ENCODE assay signal across 10 cellular contexts in genomic region chr11:67274768-67275605, GRCh38. TPM values are rescaled to one million over a fixed set of nuclear protein-coding genes. Genes with fewer than 3 reads are reported as not detected.
A peak's percentile ranks its signal among the peaks of the same experiment; 100 is the strongest.
DNase-seq lines count a peak whose midpoint lies in the region; ATAC-seq, FAIRE-seq and TF ChIP-seq lines count a peak whose summit lies in the region.
"Had no signal": no experiment of that assay in that cellular context is flagged by ENCODE, and none has a peak within 500 bp of the region (broad histone marks: within the 10 kb centered on the region; RNA-seq: fewer than 3 reads in every experiment).

No MANE protein-coding gene starts in this region.

- no peaks in the 10 kb centered on the region for H3K27me3 ChIP-seq in body of pancreas
- no peaks in the 10 kb centered on the region for H3K27me3 ChIP-seq in thyroid gland
- H3K27me3 ChIP-seq in Caco-2 (replicated peaks; ENCODE audit: control insufficient read depth, insufficient read depth, low read length), result no peaks in the 10 kb centered on the region

- no peak overlapping the region for H3K4me3 ChIP-seq in body of pancreas
- no peak overlapping the region for H3K4me3 ChIP-seq in mucosa of descending colon
- peak overlapping the region in 1 of 3 donors; percentile 0 for H3K4me3 ChIP-seq in thyroid gland (replicated peaks in 1 of 3)
- no peak overlapping the region for H3K4me3 ChIP-seq in Caco-2 (ENCODE audit: low read depth, low read length)

- H3K27ac ChIP-seq in body of pancreas, result peak overlapping the region in 3 of 4 donors; percentile 6 to 84 (median 61)
- H3K27ac ChIP-seq in thyroid gland, result peak overlapping the region; percentile 32 to 71 (median 36)

- H3K27me3 Mint-ChIP-seq in Caco-2 (ENCODE audit: insufficient read depth, unreplicated experiment), result no peaks in the 10 kb centered on the region

- ATAC-seq in body of pancreas (no peak), mucosa of descending colon (no peak)

- CTCF ChIA-PET in Caco-2 (lab: Charles Lee), result no interaction called here

- peak; percentile 15 for DNase-seq in activated CD8-positive, alpha-beta memory T cell treated with anti-CD3 and anti-CD28 coated beads, Interleukin-2, amount 50 U/mL, for 4 hours
- DNase-seq in activated CD8-positive, alpha-beta memory T cell treated with anti-CD3 and anti-CD28 coated beads for 24 hours, result no peak
- peak; percentile 40 to 53 (median 48) for DNase-seq in body of pancreas
- peak in 2 of 3 donors; percentile 31 to 70 for DNase-seq in mucosa of descending colon
- DNase-seq in thyroid gland, result peak in 1 of 2 donors; percentile 12
- no peak for DNase-seq in SIG-M5 treated with dmso at 0.1 percent for 504 hours (lab: John Stamatoyannopoulos, UW; ENCODE audit: unreplicated experiment)
- no peak for DNase-seq in GM19239 (ENCODE audit: insufficient read length, low spot score)
- DNase-seq in Caco-2, result no peak
- DNase-seq: NCI-H526 treated with DMSO at 0.1 percent for 48 hours had no signal

- TF ChIP-seq POLR2A in body of pancreas (IDR thresholded peaks at IDR 0.05) (no peak), thyroid gland (IDR thresholded peaks at IDR 0.05) (no peak)

- 52 to 97% methylated on average over 10 to 34 of the region's 35 CpGs for WGBS in body of pancreas, 2 donors
- 65 to 73% methylated on average over 17 to 21 of the region's 35 CpGs for WGBS in thyroid gland, 2 donors

- no peak overlapping the region for H3K4me3 Mint-ChIP-seq in Caco-2 (ENCODE audit: unreplicated experiment)

- FAIRE-seq in GM19239 (lab: Jason Lieb, UNC), result no peak
- FAIRE-seq: islet of Langerhans had no signal

- H3K9me3 ChIP-seq in body of pancreas (no peaks in the 10 kb centered on the region), mucosa of descending colon (no peaks in the 10 kb centered on the region), thyroid gland (no peaks in the 10 kb centered on the region), Caco-2 (no peaks in the 10 kb centered on the region)

- POLR2A ChIA-PET in Caco-2 (lab: Charles Lee), result interaction anchor here (0.6 kb wide), 1 partner anchor 126 kb away, joined by 3 read pairs; the partner anchor contains the start of gene PPP1CA

- H3K36me3 ChIP-seq in body of pancreas (replicated peaks in 1 of 2; ENCODE audit: insufficient read depth in 1 of 2, low read depth in 2 of 2) (peaks cover 0 to 5% of the 10 kb centered on the region in 2 donors), mucosa of descending colon (ENCODE audit: low read depth) (peaks cover 3% of the 10 kb centered on the region), thyroid gland (peaks cover 5 to 12% of the 10 kb centered on the region in 2 donors), Caco-2 (ENCODE audit: control insufficient read depth, insufficient read depth, low read length) (peaks cover 7% of the 10 kb centered on the region)

- TF ChIP-seq CTCF in body of pancreas (IDR thresholded peaks at IDR 0.05), result no peak
- no peak for TF ChIP-seq CTCF in mucosa of descending colon (IDR thresholded peaks at IDR 0.05)
- TF ChIP-seq CTCF in thyroid gland (IDR thresholded peaks at IDR 0.05), result no peak
- no peak for TF ChIP-seq CTCF in Caco-2 (IDR thresholded peaks at IDR 0.05; ENCODE audit: insufficient read depth in 1 of 2, low read depth in 1 of 2, low read length in 1 of 2, severe bottlenecking in 1 of 2, unreplicated experiment in 1 of 2)

- peaks cover 63% of the 10 kb centered on the region for H3K36me3 Mint-ChIP-seq in Caco-2 (ENCODE audit: insufficient read depth, unreplicated experiment)

- no peaks in the 10 kb centered on the region for H3K9me3 Mint-ChIP-seq in Caco-2 (ENCODE audit: unreplicated experiment)

- intact Hi-C loops in body of pancreas (cut with DNase I), result loop anchor here (5.0 kb wide), 2 partner anchors 37 to 102 kb away; no protein-coding TSS in a partner anchor
- intact Hi-C loops in mucosa of descending colon (cut with DNase I, micrococcal nuclease), result no loop called here
- intact Hi-C loops in thyroid gland (cut with DNase I), result no loop called here
- intact Hi-C loops in Caco-2 (cut with micrococcal nuclease; ENCODE audit: unreplicated experiment), result no loop called here

- H3K4me1 ChIP-seq in body of pancreas, result peaks cover 77% of the 10 kb centered on the region
- peaks cover 78% of the 10 kb centered on the region for H3K4me1 ChIP-seq in mucosa of descending colon (ENCODE audit: low read depth)
- H3K4me1 ChIP-seq in thyroid gland, result peaks cover 37 to 85% of the 10 kb centered on the region in 2 donors
- H3K4me1 ChIP-seq in Caco-2, result no peaks in the 10 kb centered on the region; the same call in 1 of the 2 replicates

- BruUV-seq in Caco-2 (replicated peaks; lab: Mats Ljungman, UMichigan), result no TSS peak

- H3K4me1 Mint-ChIP-seq in Caco-2 (ENCODE audit: low read depth, unreplicated experiment), result peaks cover 8% of the 10 kb centered on the region

- no peak overlapping the region for H3K27ac Mint-ChIP-seq in Caco-2 (ENCODE audit: unreplicated experiment)

RNA-seq across cellular contexts. Expression of gene GRK2, which starts 8.7 kb away (rescaled TPM):
- total RNA-seq in body of pancreas, result 10 to 100 TPM; 27.4 to 36.3 TPM
- total RNA-seq in mucosa of descending colon, result 100 to 1,000 TPM in 2 of 3 donors, 10 to 100 TPM in 1; 86.8 to 114 (median 106) TPM
- total RNA-seq in thyroid gland, result 10 to 100 TPM; 32.8 to 55.8 (median 40.6) TPM
- 113 and 120 TPM in 2 replicates for total RNA-seq in Caco-2 (2022)

RNA-seq across cellular contexts. Expression of gene ANKRD13D, which starts 14.1 kb away (rescaled TPM):
- total RNA-seq in body of pancreas (10 to 100 TPM; 18.2 to 39.6 TPM), mucosa of descending colon (10 to 100 TPM; 20.0 to 46.3 (median 26.7) TPM), thyroid gland (10 to 100 TPM; 27.9 to 36.8 (median 31.5) TPM), Caco-2 (2022) (83.3 and 88.6 TPM in 2 replicates)

RNA-seq across cellular contexts. Expression of gene SSH3, which starts 28.3 kb away (rescaled TPM):
- 10 to 100 TPM; 16.2 to 30.6 TPM for total RNA-seq in body of pancreas
- total RNA-seq in mucosa of descending colon, result 10 to 100 TPM; 55.8 to 87.0 (median 57.6) TPM
- 10 to 100 TPM; 50.5 to 59.9 (median 54.4) TPM for total RNA-seq in thyroid gland
- total RNA-seq in Caco-2 (2022), result 81.2 and 89.6 TPM in 2 replicates

Comparison
In these comparisons a context has a peak if more than half of its experiments do, and no peak if none do; other contexts are left out.
1. DNase-seq: peak in activated CD8-positive, alpha-beta memory T cell treated with anti-CD3 and anti-CD28 coated beads, Interleukin-2, amount 50 U/mL, for 4 hours (single experiment), body of pancreas (4 of 4) and mucosa of descending colon (2 of 3); none in activated CD8-positive, alpha-beta memory T cell treated with anti-CD3 and anti-CD28 coated beads for 24 hours (single experiment), SIG-M5 treated with dmso at 0.1 percent for 504 hours (single experiment), GM19239 (single experiment) and Caco-2 (0 of 2).